Comparison of ENCODE assay signal across 9 cellular contexts in the genomic region with DNA sequence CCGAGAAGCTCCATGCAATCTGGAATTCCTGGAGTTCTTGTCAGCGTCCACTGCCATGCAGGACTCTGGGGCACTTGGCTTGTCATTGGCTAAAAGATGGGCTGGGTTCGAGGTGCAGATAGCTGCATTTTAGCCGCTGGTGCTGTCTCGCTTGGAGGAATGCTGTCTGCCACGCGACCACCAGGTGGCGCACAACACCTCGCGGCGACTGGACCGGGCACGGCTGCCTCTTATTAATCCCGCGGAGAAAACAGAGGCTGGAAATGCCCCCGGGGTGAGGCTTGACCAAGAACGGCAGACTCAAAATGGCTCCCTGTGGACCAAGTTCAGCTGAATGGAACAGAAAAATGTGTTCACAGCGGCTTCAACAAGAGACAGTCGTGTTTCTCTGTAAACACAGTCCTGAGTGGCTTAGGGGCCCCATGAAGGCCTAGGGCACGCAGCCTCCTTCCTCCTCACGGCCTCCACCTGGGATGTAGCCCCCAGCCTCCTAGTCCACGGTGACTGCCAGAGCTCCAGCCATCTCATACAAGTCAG. TPM values are rescaled to one million over a fixed set of nuclear protein-coding genes. Genes with fewer than 3 reads are reported as not detected.
DNase-seq lines count a peak whose midpoint lies in the region; ATAC-seq and TF ChIP-seq lines count a peak whose summit lies in the region.
"Had no signal": no experiment of that assay in that cellular context is flagged by ENCODE, and none has a peak within 500 bp of the region (broad histone marks: within the 10 kb centered on the region; RNA-seq: fewer than 3 reads in every experiment).

No MANE protein-coding gene starts in this region.

- H3F3A ChIP-seq in SK-N-SH (replicated peaks; ENCODE audit: insufficient read depth): peaks cover 1% of the 10 kb centered on the region

- H3K9ac ChIP-seq in SK-N-SH: no peak overlapping the region

- no peak for TF ChIP-seq EP300 in SK-N-SH (IDR thresholded peaks at IDR 0.05; ENCODE audit: borderline replicate concordance in 1 of 2, low read depth in 1 of 2, low read length in 1 of 2)

- no peak overlapping the region for H3K27ac ChIP-seq in CD4-positive, alpha-beta memory T cell (ENCODE audit: low read depth, low read length)
- H3K27ac ChIP-seq in SK-N-SH (ENCODE audit: low read depth in 2 of 2, low read length in 1 of 2): peak overlapping the region in 1 of 2 experiments; percentile 34; a peak in 1 of 4 replicates
- H3K27ac ChIP-seq: SK-N-MC had no signal

- H3K4me3 Mint-ChIP-seq in CD4-positive, alpha-beta memory T cell: peak overlapping the region in 4 of 8 donors; percentile 1 to 40 (median 20)
- H3K4me3 Mint-ChIP-seq in activated naive CD4-positive, alpha-beta T cell treated with anti-CD3 and anti-CD28 coated beads, Interleukin-2, amount 10 ng/mL, durations not matched to agents 7 days and 5 days: no peak overlapping the region

- H4K20me1 ChIP-seq in SK-N-SH (ENCODE audit: insufficient read depth): no peaks in the 10 kb centered on the region

- peaks cover 3 to 8% (median 7%) of the 10 kb centered on the region in 4 donors for H3K4me1 Mint-ChIP-seq in CD4-positive, alpha-beta memory T cell
- peaks cover 3% of the 10 kb centered on the region for H3K4me1 Mint-ChIP-seq in activated naive CD4-positive, alpha-beta T cell treated with anti-CD3 and anti-CD28 coated beads, Interleukin-2, amount 10 ng/mL, durations not matched to agents 7 days and 5 days

- H3K4me3 ChIP-seq in CD4-positive, alpha-beta memory T cell (ENCODE audit: low read length in 2 of 2): no peak overlapping the region
- H3K4me3 ChIP-seq in SK-N-SH (ENCODE audit: low read depth in 2 of 2, low read length in 1 of 2): no peak overlapping the region
- H3K4me3 ChIP-seq: SK-N-MC had no signal

- H3K36me3 ChIP-seq in CD4-positive, alpha-beta memory T cell (ENCODE audit: insufficient read depth, low read length): no peaks in the 10 kb centered on the region
- no peaks in the 10 kb centered on the region for H3K36me3 ChIP-seq in SK-N-SH (replicated peaks in 1 of 2; ENCODE audit: control insufficient read depth in 1 of 2, insufficient read depth in 2 of 2, low read length in 1 of 2)

- H3K4me2 ChIP-seq in SK-N-SH: no peak overlapping the region; the same call in 1 of the 2 replicates

- POLR2A ChIA-PET in CD4-positive, alpha-beta memory T cell (lab: Charles Lee; ENCODE audit: partially characterized antibody): interaction anchor here (1.0 to 1.4 kb wide), 3 partner anchors 10 to 213 kb away, joined by 3 to 7 read pairs (median 3); no protein-coding TSS in a partner anchor
- POLR2A ChIA-PET in SK-N-SH (lab: Yijun Ruan, JAX): interaction anchor here (0.8 to 1.6 kb wide), 5 partner anchors 64 to 120 kb away, joined by 3 to 8 read pairs (median 3); no protein-coding TSS in a partner anchor

- TF ChIP-seq CTCF in LNCAP (IDR thresholded peaks at IDR 0.05) (peak; percentile 93), SK-N-SH (IDR thresholded peaks at IDR 0.05) (peak; percentile 99)

- H3K9me3 ChIP-seq in CD4-positive, alpha-beta memory T cell (ENCODE audit: control insufficient read depth in 1 of 2, low read length in 2 of 2): no peaks in the 10 kb centered on the region
- H3K9me3 ChIP-seq in SK-N-SH: no peaks in the 10 kb centered on the region

- H3K27me3 ChIP-seq in CD4-positive, alpha-beta memory T cell (ENCODE audit: insufficient read depth, low read length): peaks cover 13% of the 10 kb centered on the region
- no peaks in the 10 kb centered on the region for H3K27me3 ChIP-seq in SK-N-SH (ENCODE audit: insufficient read depth)

- peak; percentile 98 for TF ChIP-seq RAD21 in SK-N-SH (IDR thresholded peaks at IDR 0.05; ENCODE audit: low read length)

- no peaks in the 10 kb centered on the region for H3K9me2 ChIP-seq in SK-N-SH

- CTCF ChIA-PET in CD4-positive, alpha-beta memory T cell (lab: Charles Lee; ENCODE audit: partially characterized antibody): interaction anchor here (0.6 to 3.3 kb wide), 41 partner anchors 8 to 917 kb away, joined by 3 to 43 read pairs (median 5); a partner anchor contains a TSS
- CTCF ChIA-PET in SK-N-SH (lab: Yijun Ruan, JAX): interaction anchor here (0.6 to 13.8 kb wide), 84 partner anchors 8 to 512 kb away, joined by 3 to 280 read pairs (median 6); a partner anchor contains a TSS
- CTCF ChIA-PET in activated naive CD4-positive, alpha-beta T cell treated with anti-CD3 and anti-CD28 coated beads, Interleukin-2, amount 10 ng/mL, durations not matched to agents 7 days and 5 days (lab: Charles Lee): interaction anchor here (0.6 to 4.0 kb wide), 36 partner anchors 10 to 225 kb away, joined by 3 to 42 read pairs (median 4); a partner anchor contains a TSS

- no peak overlapping the region for H2AFZ ChIP-seq in SK-N-SH (ENCODE audit: low read depth)

- H3K27ac Mint-ChIP-seq in CD4-positive, alpha-beta memory T cell: peak overlapping the region in 2 of 7 donors; percentile 8 to 44
- no peak overlapping the region for H3K27ac Mint-ChIP-seq in activated naive CD4-positive, alpha-beta T cell treated with anti-CD3 and anti-CD28 coated beads, Interleukin-2, amount 10 ng/mL, durations not matched to agents 7 days and 5 days

- H3K9me3 Mint-ChIP-seq in CD4-positive, alpha-beta memory T cell: peaks cover 0 to 5% (median 0%) of the 10 kb centered on the region in 8 donors
- no peaks in the 10 kb centered on the region for H3K9me3 Mint-ChIP-seq in activated naive CD4-positive, alpha-beta T cell treated with anti-CD3 and anti-CD28 coated beads, Interleukin-2, amount 10 ng/mL, durations not matched to agents 7 days and 5 days

- H3K36me3 Mint-ChIP-seq in CD4-positive, alpha-beta memory T cell: no peaks in the 10 kb centered on the region
- H3K36me3 Mint-ChIP-seq in activated naive CD4-positive, alpha-beta T cell treated with anti-CD3 and anti-CD28 coated beads, Interleukin-2, amount 10 ng/mL, durations not matched to agents 7 days and 5 days: no peaks in the 10 kb centered on the region

- DNase-seq in CD4-positive, alpha-beta memory T cell: peak; percentile 62 to 74 (median 65)
- DNase-seq in SK-N-SH (peak; percentile 90), head of caudate nucleus (peak; percentile 50 to 95 (median 88)), posterior cingulate gyrus (peak; percentile 71 to 98 (median 86)), ureter (ENCODE audit: low spot score) (peak; percentile 85)
- peak; percentile 82 for DNase-seq in activated naive CD4-positive, alpha-beta T cell treated with anti-CD3 and anti-CD28 coated beads, Interleukin-2, amount 10 ng/mL, durations not matched to agents 7 days and 5 days

- intact Hi-C loops in CD4-positive, alpha-beta memory T cell (cut with micrococcal nuclease): loop anchor here (1.0 kb wide), 4 partner anchors 40 to 213 kb away; no protein-coding TSS in a partner anchor
- intact Hi-C loops in head of caudate nucleus (cut with DNase I) (loop anchor here (2.0 kb wide), 1 partner anchor 88 kb away; no protein-coding TSS in a partner anchor), posterior cingulate gyrus (cut with DNase I) (loop anchor here (1.0 kb wide), 1 partner anchor 90 kb away; no protein-coding TSS in a partner anchor)

- H3K4me1 ChIP-seq in CD4-positive, alpha-beta memory T cell (ENCODE audit: insufficient read depth, low read length): peaks cover 11% of the 10 kb centered on the region
- peaks cover 2 to 48% of the 10 kb centered on the region in 2 experiments; a peak in 2 of 4 replicates for H3K4me1 ChIP-seq in SK-N-SH (ENCODE audit: control insufficient read depth in 1 of 2, insufficient read depth in 2 of 2, low read depth in 1 of 2, low read length in 1 of 2)

- peak; percentile 58 for ATAC-seq in GM19452 (IDR thresholded peaks at IDR 0.05; ENCODE audit: unreplicated experiment)

- 18% methylated on average over 22 of the region's 22 CpGs for WGBS in SK-N-SH (ENCODE audit: low lambda C conversion rate)

- H3K79me2 ChIP-seq in SK-N-SH (ENCODE audit: insufficient read depth): no peaks in the 10 kb centered on the region

- peaks cover 23 to 38% of the 10 kb centered on the region in 2 donors for H3K27me3 Mint-ChIP-seq in CD4-positive, alpha-beta memory T cell
- H3K27me3 Mint-ChIP-seq in activated naive CD4-positive, alpha-beta T cell treated with anti-CD3 and anti-CD28 coated beads, Interleukin-2, amount 10 ng/mL, durations not matched to agents 7 days and 5 days: peaks cover 76% of the 10 kb centered on the region

TF ChIP-seq in SK-N-SH, 30 proteins besides CTCF, POLR2A, EP300 and RAD21:
- peak; percentile 63; the same call in 1 of the 2 replicates for TF ChIP-seq RCOR1 (IDR thresholded peaks at IDR 0.05; ENCODE audit: low read length)
- TF ChIP-seq GATA2 (CRISPR knock-in tag; IDR thresholded peaks at IDR 0.05): no peak
- TF ChIP-seq SMC3 (IDR thresholded peaks at IDR 0.05; ENCODE audit: low read depth, low read length): peak; percentile 99
- TF ChIP-seq CHD2 (IDR thresholded peaks at IDR 0.05; ENCODE audit: low read length, partially characterized antibody): peak; percentile 60

RNA-seq across cellular contexts. Expression of a gene that starts 46.2 kb away (rescaled TPM):
- not detected for total RNA-seq in CD4-positive, alpha-beta memory T cell
- not detected for polyA plus RNA-seq in CD4-positive, alpha-beta memory T cell
- polyA plus RNA-seq in SK-N-SH (2012; rRNA removed): not detected in 2 replicates
- polyA plus RNA-seq in SK-N-SH (2012; cell fraction: cytosol; rRNA removed): not detected in 2 replicates
- polyA plus RNA-seq in SK-N-SH (2012; cell fraction: nucleus; rRNA removed): not detected in 2 replicates
- 1.5 TPM for total RNA-seq in ureter
